ENCODE assay signal across 1 cellular context in the genomic region with DNA sequence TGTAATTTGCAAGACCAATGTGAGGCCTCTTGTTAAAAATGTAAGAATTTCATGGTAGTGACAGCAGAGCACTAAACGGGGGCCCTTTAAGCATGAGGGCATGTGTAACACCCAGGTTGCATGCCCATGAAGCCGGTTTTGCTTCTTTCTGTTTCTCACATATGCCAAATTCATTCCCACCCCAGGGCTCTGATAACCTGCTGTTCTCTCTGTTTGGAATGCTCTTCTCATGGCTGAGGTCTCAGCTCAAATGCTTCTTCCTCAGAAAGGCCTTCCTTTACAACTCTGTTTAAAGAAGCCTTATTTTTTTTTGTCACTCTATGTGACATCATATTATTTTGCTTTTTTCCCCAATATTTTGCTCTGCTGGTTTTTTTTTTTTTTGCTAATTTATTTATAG.
A peak's percentile ranks its signal among the peaks of the same experiment; 100 is the strongest.
TF ChIP-seq lines count a peak whose summit lies in the region.

No MANE protein-coding gene starts in this region.

TF ChIP-seq in H1, 55 proteins besides CTCF, POLR2A, EP300 and RAD21:
- TF ChIP-seq, protein P1, sequence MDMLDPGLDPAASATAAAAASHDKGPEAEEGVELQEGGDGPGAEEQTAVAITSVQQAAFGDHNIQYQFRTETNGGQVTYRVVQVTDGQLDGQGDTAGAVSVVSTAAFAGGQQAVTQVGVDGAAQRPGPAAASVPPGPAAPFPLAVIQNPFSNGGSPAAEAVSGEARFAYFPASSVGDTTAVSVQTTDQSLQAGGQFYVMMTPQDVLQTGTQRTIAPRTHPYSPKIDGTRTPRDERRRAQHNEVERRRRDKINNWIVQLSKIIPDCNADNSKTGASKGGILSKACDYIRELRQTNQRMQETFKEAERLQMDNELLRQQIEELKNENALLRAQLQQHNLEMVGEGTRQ (IDR thresholded peaks at IDR 0.05; ENCODE audit: low read length) = no peak
- TF ChIP-seq, protein P2, sequence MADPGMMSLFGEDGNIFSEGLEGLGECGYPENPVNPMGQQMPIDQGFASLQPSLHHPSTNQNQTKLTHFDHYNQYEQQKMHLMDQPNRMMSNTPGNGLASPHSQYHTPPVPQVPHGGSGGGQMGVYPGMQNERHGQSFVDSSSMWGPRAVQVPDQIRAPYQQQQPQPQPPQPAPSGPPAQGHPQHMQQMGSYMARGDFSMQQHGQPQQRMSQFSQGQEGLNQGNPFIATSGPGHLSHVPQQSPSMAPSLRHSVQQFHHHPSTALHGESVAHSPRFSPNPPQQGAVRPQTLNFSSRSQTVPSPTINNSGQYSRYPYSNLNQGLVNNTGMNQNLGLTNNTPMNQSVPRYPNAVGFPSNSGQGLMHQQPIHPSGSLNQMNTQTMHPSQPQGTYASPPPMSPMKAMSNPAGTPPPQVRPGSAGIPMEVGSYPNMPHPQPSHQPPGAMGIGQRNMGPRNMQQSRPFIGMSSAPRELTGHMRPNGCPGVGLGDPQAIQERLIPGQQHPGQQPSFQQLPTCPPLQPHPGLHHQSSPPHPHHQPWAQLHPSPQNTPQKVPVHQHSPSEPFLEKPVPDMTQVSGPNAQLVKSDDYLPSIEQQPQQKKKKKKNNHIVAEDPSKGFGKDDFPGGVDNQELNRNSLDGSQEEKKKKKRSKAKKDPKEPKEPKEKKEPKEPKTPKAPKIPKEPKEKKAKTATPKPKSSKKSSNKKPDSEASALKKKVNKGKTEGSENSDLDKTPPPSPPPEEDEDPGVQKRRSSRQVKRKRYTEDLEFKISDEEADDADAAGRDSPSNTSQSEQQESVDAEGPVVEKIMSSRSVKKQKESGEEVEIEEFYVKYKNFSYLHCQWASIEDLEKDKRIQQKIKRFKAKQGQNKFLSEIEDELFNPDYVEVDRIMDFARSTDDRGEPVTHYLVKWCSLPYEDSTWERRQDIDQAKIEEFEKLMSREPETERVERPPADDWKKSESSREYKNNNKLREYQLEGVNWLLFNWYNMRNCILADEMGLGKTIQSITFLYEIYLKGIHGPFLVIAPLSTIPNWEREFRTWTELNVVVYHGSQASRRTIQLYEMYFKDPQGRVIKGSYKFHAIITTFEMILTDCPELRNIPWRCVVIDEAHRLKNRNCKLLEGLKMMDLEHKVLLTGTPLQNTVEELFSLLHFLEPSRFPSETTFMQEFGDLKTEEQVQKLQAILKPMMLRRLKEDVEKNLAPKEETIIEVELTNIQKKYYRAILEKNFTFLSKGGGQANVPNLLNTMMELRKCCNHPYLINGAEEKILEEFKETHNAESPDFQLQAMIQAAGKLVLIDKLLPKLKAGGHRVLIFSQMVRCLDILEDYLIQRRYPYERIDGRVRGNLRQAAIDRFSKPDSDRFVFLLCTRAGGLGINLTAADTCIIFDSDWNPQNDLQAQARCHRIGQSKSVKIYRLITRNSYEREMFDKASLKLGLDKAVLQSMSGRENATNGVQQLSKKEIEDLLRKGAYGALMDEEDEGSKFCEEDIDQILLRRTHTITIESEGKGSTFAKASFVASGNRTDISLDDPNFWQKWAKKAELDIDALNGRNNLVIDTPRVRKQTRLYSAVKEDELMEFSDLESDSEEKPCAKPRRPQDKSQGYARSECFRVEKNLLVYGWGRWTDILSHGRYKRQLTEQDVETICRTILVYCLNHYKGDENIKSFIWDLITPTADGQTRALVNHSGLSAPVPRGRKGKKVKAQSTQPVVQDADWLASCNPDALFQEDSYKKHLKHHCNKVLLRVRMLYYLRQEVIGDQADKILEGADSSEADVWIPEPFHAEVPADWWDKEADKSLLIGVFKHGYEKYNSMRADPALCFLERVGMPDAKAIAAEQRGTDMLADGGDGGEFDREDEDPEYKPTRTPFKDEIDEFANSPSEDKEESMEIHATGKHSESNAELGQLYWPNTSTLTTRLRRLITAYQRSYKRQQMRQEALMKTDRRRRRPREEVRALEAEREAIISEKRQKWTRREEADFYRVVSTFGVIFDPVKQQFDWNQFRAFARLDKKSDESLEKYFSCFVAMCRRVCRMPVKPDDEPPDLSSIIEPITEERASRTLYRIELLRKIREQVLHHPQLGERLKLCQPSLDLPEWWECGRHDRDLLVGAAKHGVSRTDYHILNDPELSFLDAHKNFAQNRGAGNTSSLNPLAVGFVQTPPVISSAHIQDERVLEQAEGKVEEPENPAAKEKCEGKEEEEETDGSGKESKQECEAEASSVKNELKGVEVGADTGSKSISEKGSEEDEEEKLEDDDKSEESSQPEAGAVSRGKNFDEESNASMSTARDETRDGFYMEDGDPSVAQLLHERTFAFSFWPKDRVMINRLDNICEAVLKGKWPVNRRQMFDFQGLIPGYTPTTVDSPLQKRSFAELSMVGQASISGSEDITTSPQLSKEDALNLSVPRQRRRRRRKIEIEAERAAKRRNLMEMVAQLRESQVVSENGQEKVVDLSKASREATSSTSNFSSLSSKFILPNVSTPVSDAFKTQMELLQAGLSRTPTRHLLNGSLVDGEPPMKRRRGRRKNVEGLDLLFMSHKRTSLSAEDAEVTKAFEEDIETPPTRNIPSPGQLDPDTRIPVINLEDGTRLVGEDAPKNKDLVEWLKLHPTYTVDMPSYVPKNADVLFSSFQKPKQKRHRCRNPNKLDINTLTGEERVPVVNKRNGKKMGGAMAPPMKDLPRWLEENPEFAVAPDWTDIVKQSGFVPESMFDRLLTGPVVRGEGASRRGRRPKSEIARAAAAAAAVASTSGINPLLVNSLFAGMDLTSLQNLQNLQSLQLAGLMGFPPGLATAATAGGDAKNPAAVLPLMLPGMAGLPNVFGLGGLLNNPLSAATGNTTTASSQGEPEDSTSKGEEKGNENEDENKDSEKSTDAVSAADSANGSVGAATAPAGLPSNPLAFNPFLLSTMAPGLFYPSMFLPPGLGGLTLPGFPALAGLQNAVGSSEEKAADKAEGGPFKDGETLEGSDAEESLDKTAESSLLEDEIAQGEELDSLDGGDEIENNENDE (IDR thresholded peaks at IDR 0.05; ENCODE audit: insufficient replicate concordance, low read length) = no peak
- TF ChIP-seq TEAD4 (IDR thresholded peaks at IDR 0.05; ENCODE audit: low read depth, low read length) (0 out of 2 replicates have a peak, but pooled peaks have one; percentile 7), PHF8 (conservative IDR thresholded peaks at IDR 0.05; ENCODE audit: low read depth, low read length) (no peak)
